ENCODE assay signal across 26 cellular contexts in genomic region chr2:133418671-133419070, GRCh38.
"Had no signal": no experiment of that assay in that cellular context is flagged by ENCODE, and none has a peak within 500 bp of the region (broad histone marks: within the 10 kb centered on the region; RNA-seq: fewer than 3 reads in every experiment).

No MANE protein-coding gene starts in this region.

- H3K27me3 ChIP-seq: adrenal gland, foreskin keratinocyte, neutrophil, pancreas, stomach, uterus had no signal

- H3K4me3 Mint-ChIP-seq: activated CD4-positive, alpha-beta T cell treated with anti-CD3 and anti-CD28 coated beads for 36 hours; activated T-cell treated with anti-CD3 and anti-CD28 coated beads, Interleukin-2, amount 50 U/mL, for 24 hours; activated T-helper 17 cell treated with anti-CD3 and anti-CD28 coated beads, Interleukin-2, amount 50 U/mL, for 72 hours; naive thymus-derived CD8-positive, alpha-beta T cell; stimulated activated memory B cell treated with anti-CD40 and anti-IgM and Interleukin-4, amounts not matched to agents 10 μg/mL and 1 μg/mL and 100 μg/mL, for 72 hours; T-helper 1 cell treated with Interleukin-12 subunit alpha and Interleukin-12 subunit beta and Interleukin-4 antibody, amounts not matched to agents 30 μg/mL and 1 μg/mL, for 36 hours; WTC11 had no signal

- DNase-seq: activated CD4-positive, alpha-beta T cell treated with anti-CD3 and anti-CD28 coated beads for 36 hours; activated CD4-positive, alpha-beta T cell treated with anti-CD3 and anti-CD28 coated beads, Interleukin-2, amount 50 U/mL, for 4 hours; activated CD8-positive, alpha-beta memory T cell treated with anti-CD3 and anti-CD28 coated beads for 24 hours; activated CD8-positive, alpha-beta memory T cell treated with anti-CD3 and anti-CD28 coated beads, Interleukin-2, amount 50 U/mL, for 4 hours; activated T-cell treated with anti-CD3 and anti-CD28 coated beads, Interleukin-2, amount 50 U/mL, for 24 hours; adrenal gland; foreskin keratinocyte; kidney; naive thymus-derived CD8-positive, alpha-beta T cell; pancreas; psoas muscle; right cardiac atrium; stimulated activated CD4-positive, alpha-beta T cell treated with anti-CD3 and anti-CD28 coated beads, Interleukin-2, amount 100 ng/mL, for 24 hours; stomach; T1000; trophoblast cell; uterus had no signal

- H3K27ac ChIP-seq: adrenal gland, foreskin keratinocyte, neutrophil, pancreas, psoas muscle, skin epidermis, stomach, uterus had no signal

- H3K4me1 Mint-ChIP-seq: activated CD4-positive, alpha-beta T cell treated with anti-CD3 and anti-CD28 coated beads for 36 hours; activated T-helper 17 cell treated with anti-CD3 and anti-CD28 coated beads, Interleukin-2, amount 50 U/mL, for 72 hours; naive thymus-derived CD8-positive, alpha-beta T cell; stimulated activated memory B cell treated with anti-CD40 and anti-IgM and Interleukin-4, amounts not matched to agents 10 μg/mL and 1 μg/mL and 100 μg/mL, for 72 hours had no signal

- H3K9me3 ChIP-seq: adrenal gland, neutrophil, pancreas, psoas muscle, stomach, uterus had no signal

- H3K36me3 ChIP-seq: adrenal gland, neutrophil, pancreas, stomach, uterus had no signal

- ATAC-seq: activated CD4-positive, alpha-beta T cell treated with anti-CD3 and anti-CD28 coated beads for 36 hours; activated naive CD4-positive, alpha-beta T cell treated with anti-CD3 and anti-CD28 coated beads, Interleukin-2, amount 50 U/mL, for 72 hours; activated T-helper 17 cell treated with anti-CD3 and anti-CD28 coated beads, Interleukin-2, amount 50 U/mL, for 72 hours; foreskin keratinocyte; left lobe of liver; naive thymus-derived CD8-positive, alpha-beta T cell; pancreas; psoas muscle; right cardiac atrium; stimulated activated memory B cell treated with anti-CD40 and anti-IgM and Interleukin-4, amounts not matched to agents 10 μg/mL and 1 μg/mL and 100 μg/mL, for 72 hours; WTC11 had no signal

- H3K9me3 Mint-ChIP-seq: activated T-cell treated with anti-CD3 and anti-CD28 coated beads, Interleukin-2, amount 50 U/mL, for 24 hours; activated T-helper 17 cell treated with anti-CD3 and anti-CD28 coated beads, Interleukin-2, amount 50 U/mL, for 72 hours; naive thymus-derived CD8-positive, alpha-beta T cell; stimulated activated memory B cell treated with anti-CD40 and anti-IgM and Interleukin-4, amounts not matched to agents 10 μg/mL and 1 μg/mL and 100 μg/mL, for 72 hours; T-helper 1 cell treated with Interleukin-12 subunit alpha and Interleukin-12 subunit beta and Interleukin-4 antibody, amounts not matched to agents 30 μg/mL and 1 μg/mL, for 36 hours; WTC11 had no signal

- H3K36me3 Mint-ChIP-seq: activated naive CD4-positive, alpha-beta T cell treated with anti-CD3 and anti-CD28 coated beads, Interleukin-2, amount 50 U/mL, for 72 hours; naive thymus-derived CD8-positive, alpha-beta T cell; stimulated activated memory B cell treated with anti-CD40 and anti-IgM and Interleukin-4, amounts not matched to agents 10 μg/mL and 1 μg/mL and 100 μg/mL, for 72 hours; WTC11 had no signal

- H3K27me3 Mint-ChIP-seq: activated T-cell treated with anti-CD3 and anti-CD28 coated beads, Interleukin-2, amount 50 U/mL, for 24 hours; stimulated activated memory B cell treated with anti-CD40 and anti-IgM and Interleukin-4, amounts not matched to agents 10 μg/mL and 1 μg/mL and 100 μg/mL, for 72 hours had no signal

- H3K4me3 ChIP-seq: adrenal gland, lung, pancreas, psoas muscle, skin epidermis, stomach, uterus had no signal

- H3K4me1 ChIP-seq: adrenal gland, pancreas, psoas muscle, uterus had no signal

- H3K27ac Mint-ChIP-seq: activated CD4-positive, alpha-beta T cell treated with anti-CD3 and anti-CD28 coated beads for 36 hours; activated naive CD4-positive, alpha-beta T cell treated with anti-CD3 and anti-CD28 coated beads, Interleukin-2, amount 50 U/mL, for 72 hours; activated T-cell treated with anti-CD3 and anti-CD28 coated beads, Interleukin-2, amount 50 U/mL, for 24 hours; activated T-helper 17 cell treated with anti-CD3 and anti-CD28 coated beads, Interleukin-2, amount 50 U/mL, for 72 hours; naive thymus-derived CD8-positive, alpha-beta T cell; stimulated activated memory B cell treated with anti-CD40 and anti-IgM and Interleukin-4, amounts not matched to agents 10 μg/mL and 1 μg/mL and 100 μg/mL, for 72 hours; T-helper 1 cell treated with Interleukin-12 subunit alpha and Interleukin-12 subunit beta and Interleukin-4 antibody, amounts not matched to agents 30 μg/mL and 1 μg/mL, for 36 hours; WTC11 had no signal
